Comparison of ENCODE assay signal across 9 cellular contexts in genomic region chr2:221104391-221104811, GRCh38.
DNase-seq lines count a peak whose midpoint lies in the region; ATAC-seq, FAIRE-seq and TF ChIP-seq lines count a peak whose summit lies in the region.
"Had no signal": no experiment of that assay in that cellular context is flagged by ENCODE, and none has a peak within 500 bp of the region (broad histone marks: within the 10 kb centered on the region; RNA-seq: fewer than 3 reads in every experiment).

No MANE protein-coding gene starts in this region.

- FAIRE-seq in GM12891 (lab: Jason Lieb, UNC) = no peak

- DNase-seq in DMS53 (lab: John Stamatoyannopoulos, UW) (peak; percentile 73), NCI-H345 (lab: John Stamatoyannopoulos, UW) (peak; percentile 66), fibroblast of pulmonary artery (ENCODE audit: low read depth) (peak; percentile 29), osteoblast (ENCODE audit: insufficient read length, low spot score, missing footprints) (peak; percentile 34), NCI-H1048 (lab: John Stamatoyannopoulos, UW) (no peak), epidermal melanocyte (ENCODE audit: insufficient read length, low spot score) (no peak), GM12891 (ENCODE audit: insufficient read length, low spot score) (no peak)

- H3K36me3 ChIP-seq in osteoblast (ENCODE audit: insufficient read depth, low read length) = no peaks in the 10 kb centered on the region

- H3K27ac ChIP-seq in osteoblast (ENCODE audit: low read depth, low read length) = no peak overlapping the region
- H3K27ac ChIP-seq: parathyroid adenoma had no signal

- TF ChIP-seq POLR2A in GM12891 (IDR thresholded peaks at IDR 0.05; ENCODE audit: low read depth, low read length) = no peak

- TF ChIP-seq CTCF in fibroblast of pulmonary artery (IDR thresholded peaks at IDR 0.05; ENCODE audit: low read length, missing control alignments) = no peak
- no peak for TF ChIP-seq CTCF in osteoblast (IDR thresholded peaks at IDR 0.05; ENCODE audit: extremely low read depth, low read depth, low read length)

- no peak for ATAC-seq in HG03139 (IDR thresholded peaks at IDR 0.05; ENCODE audit: unreplicated experiment)

- no peaks in the 10 kb centered on the region for H4K20me1 ChIP-seq in osteoblast (ENCODE audit: insufficient read depth, low read length)

- no peaks in the 10 kb centered on the region for H3K4me1 ChIP-seq in osteoblast (ENCODE audit: insufficient read depth, low read length)
- H3K4me1 ChIP-seq: parathyroid adenoma had no signal

- no peaks in the 10 kb centered on the region for H3K9me3 ChIP-seq in osteoblast (ENCODE audit: low read depth, low read length)

- H3K27me3 ChIP-seq in osteoblast (ENCODE audit: insufficient read depth, low read length) = no peaks in the 10 kb centered on the region

- H3K4me3 ChIP-seq in fibroblast of pulmonary artery (replicated peaks; ENCODE audit: low read depth, low read length) (no peak overlapping the region), osteoblast (ENCODE audit: insufficient read depth, low read length) (peak overlapping the region; percentile 33)

- H3K4me2 ChIP-seq in osteoblast (ENCODE audit: insufficient read depth, low read length) = no peak overlapping the region

- H3K79me2 ChIP-seq in osteoblast (ENCODE audit: insufficient read depth, low read length) = no peaks in the 10 kb centered on the region
- H3K79me2 ChIP-seq: parathyroid adenoma had no signal

- peak overlapping the region; percentile 66 for H2AFZ ChIP-seq in osteoblast (ENCODE audit: low read length)
- H2AFZ ChIP-seq: parathyroid adenoma had no signal

TF ChIP-seq in GM12891, 5 proteins besides CTCF, POLR2A, EP300 and RAD21:
- no peak for TF ChIP-seq POU2F2 (IDR thresholded peaks at IDR 0.05; ENCODE audit: low read depth, low read length)
- TF ChIP-seq POLR2AphosphoS5 (IDR thresholded peaks at IDR 0.05; ENCODE audit: low read depth, low read length) = no peak
- TF ChIP-seq PAX5 (IDR thresholded peaks at IDR 0.05; ENCODE audit: insufficient read depth, low read length, severe bottlenecking) = no peak
- no peak for TF ChIP-seq TAF1 (IDR thresholded peaks at IDR 0.05; ENCODE audit: low read depth, low read length)

Comparison
In these comparisons a context has a peak if more than half of its experiments do, and no peak if none do; other contexts are left out.
1. DNase-seq: peak in DMS53 (single experiment), NCI-H345 (single experiment), fibroblast of pulmonary artery (single experiment) and osteoblast (single experiment); none in NCI-H1048 (single experiment), epidermal melanocyte (single experiment) and GM12891 (single experiment).